Comparison of ENCODE assay signal across 1 cellular context in the genomic region with DNA sequence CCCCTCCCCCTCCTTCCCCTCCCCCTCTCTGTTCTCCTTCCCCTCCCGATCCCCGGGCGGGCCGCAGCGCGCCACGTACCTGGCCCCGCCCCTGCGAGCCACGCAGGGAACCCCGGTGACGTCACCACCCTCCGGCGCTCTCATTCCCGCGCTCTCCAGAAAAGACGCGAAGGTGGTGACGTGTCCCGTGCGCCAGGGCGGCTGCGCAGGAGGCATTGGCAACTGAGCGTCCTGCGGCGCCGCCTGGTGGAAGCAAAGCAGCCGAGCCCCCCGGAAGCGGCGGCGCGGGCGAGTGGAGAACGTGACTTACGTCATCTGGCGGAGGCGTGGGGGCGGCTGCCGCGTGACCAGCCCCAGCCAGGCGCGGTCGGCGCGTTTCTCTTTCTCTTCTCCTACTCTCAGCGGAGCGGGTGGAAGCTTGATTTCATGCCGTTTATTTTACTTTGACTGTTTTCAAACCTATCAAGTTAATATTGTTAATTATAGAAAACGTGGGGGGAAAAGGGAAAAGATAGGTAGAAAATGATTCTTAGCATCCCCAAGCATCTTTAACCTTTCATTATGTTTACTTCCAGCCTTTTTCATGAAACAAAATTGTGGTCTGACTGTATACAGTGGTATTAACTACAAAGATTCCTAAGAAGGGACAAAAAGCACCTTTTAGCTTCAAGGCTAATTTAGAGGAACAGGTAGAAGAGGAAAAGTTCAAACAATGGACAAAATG.
TF ChIP-seq lines count a peak whose summit lies in the region.

No MANE protein-coding gene starts in this region.

TF ChIP-seq in HepG2, 621 proteins besides CTCF, POLR2A, EP300 and RAD21 (continues in another document):
- TF ChIP-seq, protein P1, sequence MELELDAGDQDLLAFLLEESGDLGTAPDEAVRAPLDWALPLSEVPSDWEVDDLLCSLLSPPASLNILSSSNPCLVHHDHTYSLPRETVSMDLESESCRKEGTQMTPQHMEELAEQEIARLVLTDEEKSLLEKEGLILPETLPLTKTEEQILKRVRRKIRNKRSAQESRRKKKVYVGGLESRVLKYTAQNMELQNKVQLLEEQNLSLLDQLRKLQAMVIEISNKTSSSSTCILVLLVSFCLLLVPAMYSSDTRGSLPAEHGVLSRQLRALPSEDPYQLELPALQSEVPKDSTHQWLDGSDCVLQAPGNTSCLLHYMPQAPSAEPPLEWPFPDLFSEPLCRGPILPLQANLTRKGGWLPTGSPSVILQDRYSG (CRISPR knock-in tag; IDR thresholded peaks at IDR 0.05) = no peak
- peak; percentile 69 for TF ChIP-seq ESRRA (CRISPR knock-in tag; IDR thresholded peaks at IDR 0.05; ENCODE audit: low read depth)
- TF ChIP-seq, protein P2, sequence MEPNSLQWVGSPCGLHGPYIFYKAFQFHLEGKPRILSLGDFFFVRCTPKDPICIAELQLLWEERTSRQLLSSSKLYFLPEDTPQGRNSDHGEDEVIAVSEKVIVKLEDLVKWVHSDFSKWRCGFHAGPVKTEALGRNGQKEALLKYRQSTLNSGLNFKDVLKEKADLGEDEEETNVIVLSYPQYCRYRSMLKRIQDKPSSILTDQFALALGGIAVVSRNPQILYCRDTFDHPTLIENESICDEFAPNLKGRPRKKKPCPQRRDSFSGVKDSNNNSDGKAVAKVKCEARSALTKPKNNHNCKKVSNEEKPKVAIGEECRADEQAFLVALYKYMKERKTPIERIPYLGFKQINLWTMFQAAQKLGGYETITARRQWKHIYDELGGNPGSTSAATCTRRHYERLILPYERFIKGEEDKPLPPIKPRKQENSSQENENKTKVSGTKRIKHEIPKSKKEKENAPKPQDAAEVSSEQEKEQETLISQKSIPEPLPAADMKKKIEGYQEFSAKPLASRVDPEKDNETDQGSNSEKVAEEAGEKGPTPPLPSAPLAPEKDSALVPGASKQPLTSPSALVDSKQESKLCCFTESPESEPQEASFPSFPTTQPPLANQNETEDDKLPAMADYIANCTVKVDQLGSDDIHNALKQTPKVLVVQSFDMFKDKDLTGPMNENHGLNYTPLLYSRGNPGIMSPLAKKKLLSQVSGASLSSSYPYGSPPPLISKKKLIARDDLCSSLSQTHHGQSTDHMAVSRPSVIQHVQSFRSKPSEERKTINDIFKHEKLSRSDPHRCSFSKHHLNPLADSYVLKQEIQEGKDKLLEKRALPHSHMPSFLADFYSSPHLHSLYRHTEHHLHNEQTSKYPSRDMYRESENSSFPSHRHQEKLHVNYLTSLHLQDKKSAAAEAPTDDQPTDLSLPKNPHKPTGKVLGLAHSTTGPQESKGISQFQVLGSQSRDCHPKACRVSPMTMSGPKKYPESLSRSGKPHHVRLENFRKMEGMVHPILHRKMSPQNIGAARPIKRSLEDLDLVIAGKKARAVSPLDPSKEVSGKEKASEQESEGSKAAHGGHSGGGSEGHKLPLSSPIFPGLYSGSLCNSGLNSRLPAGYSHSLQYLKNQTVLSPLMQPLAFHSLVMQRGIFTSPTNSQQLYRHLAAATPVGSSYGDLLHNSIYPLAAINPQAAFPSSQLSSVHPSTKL (CRISPR knock-in tag; IDR thresholded peaks at IDR 0.05) = peak; percentile 94
- TF ChIP-seq THYN1 (CRISPR knock-in tag; IDR thresholded peaks at IDR 0.05; ENCODE audit: borderline replicate concordance, low read depth) = no peak
- TF ChIP-seq, protein P3, sequence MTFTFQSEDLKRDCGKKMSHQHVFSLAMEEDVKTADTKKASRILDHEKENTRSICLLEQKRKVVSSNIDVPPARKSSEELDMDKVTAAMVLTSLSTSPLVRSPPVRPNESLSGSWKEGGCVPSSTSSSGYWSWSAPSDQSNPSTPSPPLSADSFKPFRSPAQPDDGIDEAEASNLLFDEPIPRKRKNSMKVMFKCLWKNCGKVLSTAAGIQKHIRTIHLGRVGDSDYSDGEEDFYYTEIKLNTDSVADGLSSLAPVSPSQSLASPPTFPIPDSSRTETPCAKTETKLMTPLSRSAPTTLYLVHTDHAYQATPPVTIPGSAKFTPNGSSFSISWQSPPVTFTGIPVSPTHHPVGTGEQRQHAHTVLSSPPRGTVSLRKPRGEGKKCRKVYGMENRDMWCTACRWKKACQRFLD (CRISPR knock-in tag; IDR thresholded peaks at IDR 0.05; ENCODE audit: borderline replicate concordance) = peak; percentile 58; the same call in 1 of the 2 replicates
- TF ChIP-seq HMG20B (CRISPR knock-in tag; conservative IDR thresholded peaks at IDR 0.05) = peak; percentile 63; the same call in 1 of the 2 replicates
- no peak; the same call in 1 of the 2 replicates for TF ChIP-seq ZNF225 (CRISPR knock-in tag; IDR thresholded peaks at IDR 0.05)
- TF ChIP-seq CENPX (CRISPR knock-in tag; IDR thresholded peaks at IDR 0.05) = no peak
- peak; percentile 98 for TF ChIP-seq ZNF501 (CRISPR knock-in tag; IDR thresholded peaks at IDR 0.05)
- TF ChIP-seq, protein P4, sequence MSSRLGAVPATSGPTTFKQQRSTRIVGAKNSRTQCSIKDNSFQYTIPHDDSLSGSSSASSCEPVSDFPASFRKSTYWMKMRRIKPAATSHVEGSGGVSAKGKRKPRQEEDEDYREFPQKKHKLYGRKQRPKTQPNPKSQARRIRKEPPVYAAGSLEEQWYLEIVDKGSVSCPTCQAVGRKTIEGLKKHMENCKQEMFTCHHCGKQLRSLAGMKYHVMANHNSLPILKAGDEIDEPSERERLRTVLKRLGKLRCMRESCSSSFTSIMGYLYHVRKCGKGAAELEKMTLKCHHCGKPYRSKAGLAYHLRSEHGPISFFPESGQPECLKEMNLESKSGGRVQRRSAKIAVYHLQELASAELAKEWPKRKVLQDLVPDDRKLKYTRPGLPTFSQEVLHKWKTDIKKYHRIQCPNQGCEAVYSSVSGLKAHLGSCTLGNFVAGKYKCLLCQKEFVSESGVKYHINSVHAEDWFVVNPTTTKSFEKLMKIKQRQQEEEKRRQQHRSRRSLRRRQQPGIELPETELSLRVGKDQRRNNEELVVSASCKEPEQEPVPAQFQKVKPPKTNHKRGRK (CRISPR knock-in tag; IDR thresholded peaks at IDR 0.05) = peak; percentile 83; the same call in 1 of the 2 replicates
- TF ChIP-seq, protein P5, sequence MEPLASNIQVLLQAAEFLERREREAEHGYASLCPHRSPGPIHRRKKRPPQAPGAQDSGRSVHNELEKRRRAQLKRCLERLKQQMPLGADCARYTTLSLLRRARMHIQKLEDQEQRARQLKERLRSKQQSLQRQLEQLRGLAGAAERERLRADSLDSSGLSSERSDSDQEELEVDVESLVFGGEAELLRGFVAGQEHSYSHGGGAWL (CRISPR knock-in tag; IDR thresholded peaks at IDR 0.05) = peak; percentile 70; the same call in 1 of the 2 replicates
- TF ChIP-seq, protein P6, sequence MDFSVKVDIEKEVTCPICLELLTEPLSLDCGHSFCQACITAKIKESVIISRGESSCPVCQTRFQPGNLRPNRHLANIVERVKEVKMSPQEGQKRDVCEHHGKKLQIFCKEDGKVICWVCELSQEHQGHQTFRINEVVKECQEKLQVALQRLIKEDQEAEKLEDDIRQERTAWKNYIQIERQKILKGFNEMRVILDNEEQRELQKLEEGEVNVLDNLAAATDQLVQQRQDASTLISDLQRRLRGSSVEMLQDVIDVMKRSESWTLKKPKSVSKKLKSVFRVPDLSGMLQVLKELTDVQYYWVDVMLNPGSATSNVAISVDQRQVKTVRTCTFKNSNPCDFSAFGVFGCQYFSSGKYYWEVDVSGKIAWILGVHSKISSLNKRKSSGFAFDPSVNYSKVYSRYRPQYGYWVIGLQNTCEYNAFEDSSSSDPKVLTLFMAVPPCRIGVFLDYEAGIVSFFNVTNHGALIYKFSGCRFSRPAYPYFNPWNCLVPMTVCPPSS (IDR thresholded peaks at IDR 0.05) = no peak
- peak; percentile 97 for TF ChIP-seq ZNF614 (CRISPR knock-in tag; IDR thresholded peaks at IDR 0.05; ENCODE audit: borderline replicate concordance)
- TF ChIP-seq, protein P7, sequence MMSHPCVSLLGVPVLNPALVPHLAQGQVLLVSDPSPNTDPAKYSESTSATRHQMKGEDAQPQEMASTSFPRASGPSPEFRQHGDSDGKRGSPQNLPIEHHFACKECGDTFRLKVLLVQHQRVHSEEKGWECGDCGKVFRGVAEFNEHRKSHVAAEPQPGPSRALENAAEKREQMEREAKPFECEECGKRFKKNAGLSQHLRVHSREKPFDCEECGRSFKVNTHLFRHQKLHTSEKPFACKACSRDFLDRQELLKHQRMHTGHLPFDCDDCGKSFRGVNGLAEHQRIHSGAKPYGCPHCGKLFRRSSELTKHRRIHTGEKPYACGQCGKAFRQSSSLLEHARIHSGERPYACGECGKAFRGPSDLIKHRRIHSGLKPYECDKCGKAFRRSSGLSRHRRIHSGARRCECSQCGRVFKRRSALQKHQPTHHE (CRISPR knock-in tag; IDR thresholded peaks at IDR 0.05; ENCODE audit: borderline replicate concordance) = peak; percentile 98
- TF ChIP-seq KAT8 (CRISPR knock-in tag; IDR thresholded peaks at IDR 0.05) = peak; percentile 98
- TF ChIP-seq, protein P8, sequence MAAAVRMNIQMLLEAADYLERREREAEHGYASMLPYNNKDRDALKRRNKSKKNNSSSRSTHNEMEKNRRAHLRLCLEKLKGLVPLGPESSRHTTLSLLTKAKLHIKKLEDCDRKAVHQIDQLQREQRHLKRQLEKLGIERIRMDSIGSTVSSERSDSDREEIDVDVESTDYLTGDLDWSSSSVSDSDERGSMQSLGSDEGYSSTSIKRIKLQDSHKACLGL (CRISPR knock-in tag; IDR thresholded peaks at IDR 0.05) = peak; percentile 74; the same call in 1 of the 2 replicates
- no peak for TF ChIP-seq PHB2 (IDR thresholded peaks at IDR 0.05; ENCODE audit: partially characterized antibody)
- peak; percentile 88; the same call in 1 of the 2 replicates for TF ChIP-seq GATAD2A (CRISPR knock-in tag; IDR thresholded peaks at IDR 0.05)
- TF ChIP-seq, protein P9, sequence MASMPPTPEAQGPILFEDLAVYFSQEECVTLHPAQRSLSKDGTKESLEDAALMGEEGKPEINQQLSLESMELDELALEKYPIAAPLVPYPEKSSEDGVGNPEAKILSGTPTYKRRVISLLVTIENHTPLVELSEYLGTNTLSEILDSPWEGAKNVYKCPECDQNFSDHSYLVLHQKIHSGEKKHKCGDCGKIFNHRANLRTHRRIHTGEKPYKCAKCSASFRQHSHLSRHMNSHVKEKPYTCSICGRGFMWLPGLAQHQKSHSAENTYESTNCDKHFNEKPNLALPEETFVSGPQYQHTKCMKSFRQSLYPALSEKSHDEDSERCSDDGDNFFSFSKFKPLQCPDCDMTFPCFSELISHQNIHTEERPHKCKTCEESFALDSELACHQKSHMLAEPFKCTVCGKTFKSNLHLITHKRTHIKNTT (CRISPR knock-in tag; IDR thresholded peaks at IDR 0.05) = no peak
- peak; percentile 92 for TF ChIP-seq TSC22D2 (CRISPR knock-in tag; IDR thresholded peaks at IDR 0.05; ENCODE audit: borderline replicate concordance)
- peak; percentile 97 for TF ChIP-seq ZBTB38 (CRISPR knock-in tag; IDR thresholded peaks at IDR 0.05)
- TF ChIP-seq, protein P10, sequence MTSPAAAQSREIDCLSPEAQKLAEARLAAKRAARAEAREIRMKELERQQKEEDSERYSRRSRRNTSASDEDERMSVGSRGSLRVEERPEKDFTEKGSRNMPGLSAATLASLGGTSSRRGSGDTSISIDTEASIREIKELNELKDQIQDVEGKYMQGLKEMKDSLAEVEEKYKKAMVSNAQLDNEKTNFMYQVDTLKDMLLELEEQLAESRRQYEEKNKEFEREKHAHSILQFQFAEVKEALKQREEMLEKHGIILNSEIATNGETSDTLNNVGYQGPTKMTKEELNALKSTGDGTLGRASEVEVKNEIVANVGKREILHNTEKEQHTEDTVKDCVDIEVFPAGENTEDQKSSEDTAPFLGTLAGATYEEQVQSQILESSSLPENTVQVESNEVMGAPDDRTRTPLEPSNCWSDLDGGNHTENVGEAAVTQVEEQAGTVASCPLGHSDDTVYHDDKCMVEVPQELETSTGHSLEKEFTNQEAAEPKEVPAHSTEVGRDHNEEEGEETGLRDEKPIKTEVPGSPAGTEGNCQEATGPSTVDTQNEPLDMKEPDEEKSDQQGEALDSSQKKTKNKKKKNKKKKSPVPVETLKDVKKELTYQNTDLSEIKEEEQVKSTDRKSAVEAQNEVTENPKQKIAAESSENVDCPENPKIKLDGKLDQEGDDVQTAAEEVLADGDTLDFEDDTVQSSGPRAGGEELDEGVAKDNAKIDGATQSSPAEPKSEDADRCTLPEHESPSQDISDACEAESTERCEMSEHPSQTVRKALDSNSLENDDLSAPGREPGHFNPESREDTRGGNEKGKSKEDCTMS (CRISPR knock-in tag; conservative IDR thresholded peaks at IDR 0.05) = peak; percentile 68; the same call in 1 of the 2 replicates
- peak; percentile 54; the same call in 1 of the 2 replicates for TF ChIP-seq ZNF616 (CRISPR knock-in tag; IDR thresholded peaks at IDR 0.05; ENCODE audit: low read depth)
- peak; percentile 100 for TF ChIP-seq KDM3A (CRISPR knock-in tag; IDR thresholded peaks at IDR 0.05; ENCODE audit: low read depth)
- TF ChIP-seq RFX1 (IDR thresholded peaks at IDR 0.05) = no peak
- TF ChIP-seq, protein P11, sequence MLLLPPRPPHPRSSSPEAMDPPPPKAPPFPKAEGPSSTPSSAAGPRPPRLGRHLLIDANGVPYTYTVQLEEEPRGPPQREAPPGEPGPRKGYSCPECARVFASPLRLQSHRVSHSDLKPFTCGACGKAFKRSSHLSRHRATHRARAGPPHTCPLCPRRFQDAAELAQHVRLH (CRISPR knock-in tag; IDR thresholded peaks at IDR 0.05; ENCODE audit: borderline replicate concordance, low read depth) = peak; percentile 99; the same call in 1 of the 2 replicates
- TF ChIP-seq CBX2 (IDR thresholded peaks at IDR 0.05; ENCODE audit: low read depth, low read length) = no peak
- TF ChIP-seq CBX2 (CRISPR knock-in tag; IDR thresholded peaks at IDR 0.05; ENCODE audit: low read depth) = no peak; the same call in 1 of the 2 replicates
- peak; percentile 87 for TF ChIP-seq MED8 (CRISPR knock-in tag; IDR thresholded peaks at IDR 0.05; ENCODE audit: insufficient replicate concordance)
- TF ChIP-seq, protein P12, sequence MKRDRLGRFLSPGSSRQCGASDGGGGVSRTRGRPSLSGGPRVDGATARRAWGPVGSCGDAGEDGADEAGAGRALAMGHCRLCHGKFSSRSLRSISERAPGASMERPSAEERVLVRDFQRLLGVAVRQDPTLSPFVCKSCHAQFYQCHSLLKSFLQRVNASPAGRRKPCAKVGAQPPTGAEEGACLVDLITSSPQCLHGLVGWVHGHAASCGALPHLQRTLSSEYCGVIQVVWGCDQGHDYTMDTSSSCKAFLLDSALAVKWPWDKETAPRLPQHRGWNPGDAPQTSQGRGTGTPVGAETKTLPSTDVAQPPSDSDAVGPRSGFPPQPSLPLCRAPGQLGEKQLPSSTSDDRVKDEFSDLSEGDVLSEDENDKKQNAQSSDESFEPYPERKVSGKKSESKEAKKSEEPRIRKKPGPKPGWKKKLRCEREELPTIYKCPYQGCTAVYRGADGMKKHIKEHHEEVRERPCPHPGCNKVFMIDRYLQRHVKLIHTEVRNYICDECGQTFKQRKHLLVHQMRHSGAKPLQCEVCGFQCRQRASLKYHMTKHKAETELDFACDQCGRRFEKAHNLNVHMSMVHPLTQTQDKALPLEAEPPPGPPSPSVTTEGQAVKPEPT (CRISPR knock-in tag; IDR thresholded peaks at IDR 0.05; ENCODE audit: low read depth) = 0 out of 2 replicates have a peak, but pooled peaks have one; percentile 43
- peak; percentile 87 for TF ChIP-seq TBX2 (CRISPR knock-in tag; IDR thresholded peaks at IDR 0.05; ENCODE audit: borderline replicate concordance)
- no peak for TF ChIP-seq MATR3 (CRISPR knock-in tag; IDR thresholded peaks at IDR 0.05)
- TF ChIP-seq SALL1 (CRISPR knock-in tag; IDR thresholded peaks at IDR 0.05) = peak; percentile 95
- TF ChIP-seq HOXA7 (CRISPR knock-in tag; IDR thresholded peaks at IDR 0.05) = 0 out of 2 replicates have a peak, but pooled peaks have one; percentile 55
- peak; percentile 96 for TF ChIP-seq ZNF619 (CRISPR knock-in tag; IDR thresholded peaks at IDR 0.05)
- no peak; the same call in 1 of the 2 replicates for TF ChIP-seq GZF1 (CRISPR knock-in tag; IDR thresholded peaks at IDR 0.05)
- TF ChIP-seq NFYB (CRISPR knock-in tag; IDR thresholded peaks at IDR 0.05) = peak; percentile 64
- no peak for TF ChIP-seq NR3C1 (CRISPR knock-in tag; IDR thresholded peaks at IDR 0.05)
- TF ChIP-seq RFXANK (CRISPR knock-in tag; IDR thresholded peaks at IDR 0.05) = peak; percentile 97
- TF ChIP-seq PHF21A (CRISPR knock-in tag; IDR thresholded peaks at IDR 0.05) = peak; percentile 88; the same call in 1 of the 2 replicates
- peak; percentile 97 for TF ChIP-seq ZNF331 (CRISPR knock-in tag; IDR thresholded peaks at IDR 0.05)
